14 cellular contexts compared by ENCODE assay signal in genomic region chr2:209476367-209477191, GRCh38. TPM values are rescaled to one million over a fixed set of nuclear protein-coding genes. Genes with fewer than 3 reads are reported as not detected.
A peak's percentile ranks its signal among the peaks of the same experiment; 100 is the strongest.
DNase-seq lines count a peak whose midpoint lies in the region; TF ChIP-seq lines count a peak whose summit lies in the region.
"Had no signal": no experiment of that assay in that cellular context is flagged by ENCODE, and none has a peak within 500 bp of the region (broad histone marks: within the 10 kb centered on the region; RNA-seq: fewer than 3 reads in every experiment).

No MANE protein-coding gene starts in this region.

- H3K36me3 ChIP-seq in mesenchymal stem cell (ENCODE audit: control insufficient read depth in 1 of 2, insufficient read depth in 2 of 2, low read depth in 1 of 2, low read length in 2 of 2) (no peaks in the 10 kb centered on the region), neuronal stem cell (replicated peaks in 1 of 2; ENCODE audit: control insufficient read depth in 2 of 2, insufficient read depth in 2 of 2, low read length in 2 of 2) (peaks cover 0 to 4% of the 10 kb centered on the region in 2 donors)
- H3K36me3 ChIP-seq: heart right ventricle had no signal

- H2BK12ac ChIP-seq in mesenchymal stem cell (ENCODE audit: low read length in 2 of 2) (no peak overlapping the region), neuronal stem cell (ENCODE audit: low read length) (no peak overlapping the region)

- no peak overlapping the region for H3K9ac ChIP-seq in mesenchymal stem cell (ENCODE audit: low read length)
- no peak overlapping the region for H3K9ac ChIP-seq in neuronal stem cell (ENCODE audit: low read depth, low read length, poor library complexity)

- H3K4me3 Mint-ChIP-seq in CD14-positive monocyte, result peak overlapping the region in 1 of 2 donors; percentile 11
- H3K4me3 Mint-ChIP-seq: activated B cell treated with CpG ODN at 0.5 μM for 24 hours, neural crest cell had no signal

- peaks cover 2 to 6% (median 5%) of the 10 kb centered on the region in 3 donors for H3K27me3 Mint-ChIP-seq in CD14-positive monocyte (ENCODE audit: low read depth in 3 of 3)
- H3K27me3 Mint-ChIP-seq: activated B cell treated with CpG ODN at 0.5 μM for 24 hours had no signal

- no peak overlapping the region for H2BK15ac ChIP-seq in mesenchymal stem cell (ENCODE audit: low read depth, poor library complexity, severe bottlenecking)
- H2BK15ac ChIP-seq in neuronal stem cell (ENCODE audit: low read length), result no peak overlapping the region

- H3K36me3 Mint-ChIP-seq in CD14-positive monocyte, result no peaks in the 10 kb centered on the region
- H3K36me3 Mint-ChIP-seq: activated naive CD4-positive, alpha-beta T cell treated with anti-CD3 and anti-CD28 coated beads, Interleukin-2, amount 50 U/mL, for 72 hours had no signal

- no peak overlapping the region for H2AK5ac ChIP-seq in mesenchymal stem cell (ENCODE audit: low read length, severe bottlenecking)
- no peak overlapping the region for H2AK5ac ChIP-seq in neuronal stem cell (ENCODE audit: low read depth, low read length)

- in situ Hi-C loops in astrocyte of the cerebellum (cut with HindIII; ENCODE audit: low sequenced_read_pairs), result no loop called here

- H4K8ac ChIP-seq in mesenchymal stem cell (ENCODE audit: low read length) (no peak overlapping the region), neuronal stem cell (ENCODE audit: low read depth, low read length) (no peak overlapping the region)

- no peak overlapping the region for H3K4me3 ChIP-seq in astrocyte of the cerebellum (ENCODE audit: low read depth, low read length)
- H3K4me3 ChIP-seq in mesenchymal stem cell (ENCODE audit: insufficient read depth in 1 of 2, low read depth in 1 of 2, low read length in 2 of 2), result no peak overlapping the region
- no peak overlapping the region for H3K4me3 ChIP-seq in neuronal stem cell (ENCODE audit: low read length in 2 of 2)
- H3K4me3 ChIP-seq: heart right ventricle had no signal

- H3K9me3 Mint-ChIP-seq in CD14-positive monocyte, result peaks cover 0 to 2% (median 0%) of the 10 kb centered on the region in 7 donors
- H3K9me3 Mint-ChIP-seq: activated B cell treated with CpG ODN at 0.5 μM for 24 hours; activated naive CD4-positive, alpha-beta T cell treated with anti-CD3 and anti-CD28 coated beads, Interleukin-2, amount 50 U/mL, for 72 hours; neural crest cell had no signal

- H3K14ac ChIP-seq in mesenchymal stem cell (ENCODE audit: low read length in 2 of 2) (no peak overlapping the region), neuronal stem cell (ENCODE audit: low read length) (no peak overlapping the region)

- H3K9me3 ChIP-seq in mesenchymal stem cell (ENCODE audit: control insufficient read depth, low read length) (no peaks in the 10 kb centered on the region), neuronal stem cell (replicated peaks in 1 of 2; ENCODE audit: control insufficient read depth in 2 of 2, insufficient read depth in 1 of 2, low read depth in 1 of 2, low read length in 2 of 2) (peaks cover 0 to 7% of the 10 kb centered on the region in 2 donors)
- H3K9me3 ChIP-seq: Caco-2, heart right ventricle had no signal

- DNase-seq in DMS79 treated with DMSO at 0.1 percent for 48 hours (lab: John Stamatoyannopoulos, UW) (peak; percentile 97), NCI-H2107 (lab: John Stamatoyannopoulos, UW) (peak; percentile 16), astrocyte of the cerebellum (ENCODE audit: low read depth) (peak; percentile 99), mesenchymal stem cell (peak; percentile 34), HPDE6-E6E7 (ENCODE audit: extremely low spot score) (no peak), NCI-H1436 treated with DMSO at 0.1 percent for 48 hours (lab: John Stamatoyannopoulos, UW) (no peak), neuronal stem cell (ENCODE audit: low spot score) (no peak), CD14-positive monocyte (ENCODE audit: low spot score) (no peak)
- DNase-seq: activated B cell treated with CpG ODN at 0.5 μM for 24 hours, Caco-2, heart right ventricle, NCI-H226 had no signal

- H2AFZ ChIP-seq in mesenchymal stem cell (ENCODE audit: low read depth, low read length) (no peak overlapping the region), neuronal stem cell (ENCODE audit: low read length) (no peak overlapping the region)

- H2BK120ac ChIP-seq in mesenchymal stem cell (ENCODE audit: low read depth, low read length) (no peak overlapping the region), neuronal stem cell (ENCODE audit: low read depth, low read length) (no peak overlapping the region)

- H3K4me1 ChIP-seq in mesenchymal stem cell (ENCODE audit: control insufficient read depth, insufficient read depth, low read depth, low read length) (no peaks in the 10 kb centered on the region), neuronal stem cell (ENCODE audit: control insufficient read depth in 2 of 2, insufficient read depth in 1 of 2, low read depth in 1 of 2, low read length in 2 of 2) (peaks cover 0 to 5% of the 10 kb centered on the region in 2 donors)
- H3K4me1 ChIP-seq: Caco-2 had no signal

- H3K79me1 ChIP-seq in mesenchymal stem cell (replicated peaks; ENCODE audit: low read length, poor library complexity, severe bottlenecking), result no peaks in the 10 kb centered on the region
- H3K79me1 ChIP-seq in neuronal stem cell (ENCODE audit: low read depth, low read length), result peaks cover 2% of the 10 kb centered on the region

- H3K27ac ChIP-seq in mesenchymal stem cell (ENCODE audit: low read length, poor library complexity, severe bottlenecking) (no peak overlapping the region), neuronal stem cell (replicated peaks; ENCODE audit: low read length) (no peak overlapping the region)
- H3K27ac ChIP-seq: heart right ventricle had no signal

- no peak overlapping the region for H3K27ac Mint-ChIP-seq in CD14-positive monocyte
- H3K27ac Mint-ChIP-seq: activated B cell treated with CpG ODN at 0.5 μM for 24 hours; activated naive CD4-positive, alpha-beta T cell treated with anti-CD3 and anti-CD28 coated beads, Interleukin-2, amount 50 U/mL, for 72 hours had no signal

- peaks cover 14% of the 10 kb centered on the region for H3K4me1 Mint-ChIP-seq in CD14-positive monocyte
- H3K4me1 Mint-ChIP-seq: activated B cell treated with CpG ODN at 0.5 μM for 24 hours had no signal

- H3K4me2 ChIP-seq in mesenchymal stem cell (ENCODE audit: low read length, poor library complexity, severe bottlenecking) (no peak overlapping the region), neuronal stem cell (ENCODE audit: insufficient read depth, low read length, poor library complexity, severe bottlenecking) (no peak overlapping the region)

- 68% methylated on average over 5 of the region's 8 CpGs for WGBS in mesenchymal stem cell
- no CpG with 5 or more reads among the region's 8 CpGs for WGBS in neuronal stem cell (ENCODE audit: extremely low coverage in 2 of 2, insufficient read length in 2 of 2, insufficient replicate concordance in 1 of 2), 2 donors

- no peak overlapping the region for H2BK5ac ChIP-seq in mesenchymal stem cell (ENCODE audit: low read depth, low read length, poor library complexity, severe bottlenecking)
- no peak overlapping the region for H2BK5ac ChIP-seq in neuronal stem cell (ENCODE audit: low read length)

- intact Hi-C loops in CD14-positive monocyte (cut with micrococcal nuclease), result no loop called here

- H3K23ac ChIP-seq in mesenchymal stem cell (ENCODE audit: low read length in 2 of 2) (no peak overlapping the region), neuronal stem cell (ENCODE audit: low read depth, low read length, poor library complexity) (no peak overlapping the region)

- H3K18ac ChIP-seq in mesenchymal stem cell (ENCODE audit: low read depth in 1 of 2, low read length in 2 of 2), result no peak overlapping the region
- H3K18ac ChIP-seq in neuronal stem cell (ENCODE audit: low read length), result no peak overlapping the region

- H3K27me3 ChIP-seq in mesenchymal stem cell (ENCODE audit: control insufficient read depth in 1 of 2, insufficient read depth in 1 of 2, low read length in 2 of 2), result no peaks in the 10 kb centered on the region
- H3K27me3 ChIP-seq in neuronal stem cell (ENCODE audit: control insufficient read depth in 3 of 3, insufficient read depth in 3 of 3, low read depth in 1 of 3, low read length in 3 of 3), result no peaks in the 10 kb centered on the region
- H3K27me3 ChIP-seq: heart right ventricle had no signal

- TF ChIP-seq CTCF in astrocyte of the cerebellum (IDR thresholded peaks at IDR 0.05; ENCODE audit: low read depth, low read length, missing control alignments) (no peak), CD14-positive monocyte (IDR thresholded peaks at IDR 0.05) (no peak)

- no peak overlapping the region for H3K4ac ChIP-seq in mesenchymal stem cell (ENCODE audit: low read depth in 1 of 2, low read length in 2 of 2)
- no peak overlapping the region for H3K4ac ChIP-seq in neuronal stem cell (ENCODE audit: low read length)

- H4K91ac ChIP-seq in mesenchymal stem cell (ENCODE audit: low read length) (no peak overlapping the region), neuronal stem cell (ENCODE audit: low read depth, low read length, poor library complexity) (no peak overlapping the region)

RNA-seq across cellular contexts. Expression of gene MAP2, which starts 52.7 kb away (rescaled TPM):
- polyA plus RNA-seq in mesenchymal stem cell (2013, experiment 1 of 2), result 0.54 TPM
- 0.66 TPM for polyA plus RNA-seq in mesenchymal stem cell (2013, experiment 2 of 2)
- polyA plus RNA-seq in neuronal stem cell (2013, experiment 1 of 2), result 165 TPM
- polyA plus RNA-seq in neuronal stem cell (2013, experiment 2 of 2), result 170 TPM
- polyA plus RNA-seq in CD14-positive monocyte, result not detected

Comparison
In these comparisons a context has a peak if more than half of its experiments do, and no peak if none do; other contexts are left out.
1. DNase-seq: peak in DMS79 treated with DMSO at 0.1 percent for 48 hours (single experiment), NCI-H2107 (single experiment), astrocyte of the cerebellum (single experiment) and mesenchymal stem cell (single experiment); none in HPDE6-E6E7 (single experiment), NCI-H1436 treated with DMSO at 0.1 percent for 48 hours (single experiment), neuronal stem cell (single experiment) and CD14-positive monocyte (single experiment).